Comparison of ENCODE assay signal across 1 cellular context in the genomic region with DNA sequence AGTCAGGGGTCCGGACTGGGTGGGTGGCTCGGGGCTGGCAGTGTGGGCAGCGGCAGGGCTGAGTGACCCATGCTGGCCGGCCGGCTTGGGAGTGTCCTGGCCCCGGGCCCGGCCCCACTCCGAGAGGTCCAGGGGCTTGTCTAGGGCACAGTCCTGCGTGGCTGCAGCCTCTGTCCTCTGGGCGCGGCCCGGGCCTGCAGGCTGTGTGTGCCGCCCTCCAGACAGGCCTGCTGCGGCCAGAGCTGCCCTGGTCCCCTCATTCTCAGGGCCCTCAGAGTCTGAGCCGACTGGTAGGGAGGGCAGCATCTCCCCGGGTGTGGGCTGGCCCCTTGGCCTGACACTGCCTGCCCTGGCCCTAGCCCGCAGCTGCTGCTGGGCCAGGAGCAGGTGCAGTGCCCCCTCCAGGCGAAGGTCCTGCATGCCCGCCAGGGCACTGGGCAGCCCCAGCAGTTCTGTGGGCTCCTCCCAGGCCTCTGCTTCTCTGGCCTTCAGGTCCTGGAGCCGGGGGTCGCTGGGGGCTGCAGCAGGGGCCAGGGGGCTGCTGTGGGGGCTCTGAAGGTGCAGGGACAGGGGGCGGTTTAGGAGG.
TF ChIP-seq lines count a peak whose summit lies in the region.

No MANE protein-coding gene starts in this region.

TF ChIP-seq in HepG2, 621 proteins besides CTCF, POLR2A, EP300 and RAD21 (continued from another document):
- TF ChIP-seq, protein P1, sequence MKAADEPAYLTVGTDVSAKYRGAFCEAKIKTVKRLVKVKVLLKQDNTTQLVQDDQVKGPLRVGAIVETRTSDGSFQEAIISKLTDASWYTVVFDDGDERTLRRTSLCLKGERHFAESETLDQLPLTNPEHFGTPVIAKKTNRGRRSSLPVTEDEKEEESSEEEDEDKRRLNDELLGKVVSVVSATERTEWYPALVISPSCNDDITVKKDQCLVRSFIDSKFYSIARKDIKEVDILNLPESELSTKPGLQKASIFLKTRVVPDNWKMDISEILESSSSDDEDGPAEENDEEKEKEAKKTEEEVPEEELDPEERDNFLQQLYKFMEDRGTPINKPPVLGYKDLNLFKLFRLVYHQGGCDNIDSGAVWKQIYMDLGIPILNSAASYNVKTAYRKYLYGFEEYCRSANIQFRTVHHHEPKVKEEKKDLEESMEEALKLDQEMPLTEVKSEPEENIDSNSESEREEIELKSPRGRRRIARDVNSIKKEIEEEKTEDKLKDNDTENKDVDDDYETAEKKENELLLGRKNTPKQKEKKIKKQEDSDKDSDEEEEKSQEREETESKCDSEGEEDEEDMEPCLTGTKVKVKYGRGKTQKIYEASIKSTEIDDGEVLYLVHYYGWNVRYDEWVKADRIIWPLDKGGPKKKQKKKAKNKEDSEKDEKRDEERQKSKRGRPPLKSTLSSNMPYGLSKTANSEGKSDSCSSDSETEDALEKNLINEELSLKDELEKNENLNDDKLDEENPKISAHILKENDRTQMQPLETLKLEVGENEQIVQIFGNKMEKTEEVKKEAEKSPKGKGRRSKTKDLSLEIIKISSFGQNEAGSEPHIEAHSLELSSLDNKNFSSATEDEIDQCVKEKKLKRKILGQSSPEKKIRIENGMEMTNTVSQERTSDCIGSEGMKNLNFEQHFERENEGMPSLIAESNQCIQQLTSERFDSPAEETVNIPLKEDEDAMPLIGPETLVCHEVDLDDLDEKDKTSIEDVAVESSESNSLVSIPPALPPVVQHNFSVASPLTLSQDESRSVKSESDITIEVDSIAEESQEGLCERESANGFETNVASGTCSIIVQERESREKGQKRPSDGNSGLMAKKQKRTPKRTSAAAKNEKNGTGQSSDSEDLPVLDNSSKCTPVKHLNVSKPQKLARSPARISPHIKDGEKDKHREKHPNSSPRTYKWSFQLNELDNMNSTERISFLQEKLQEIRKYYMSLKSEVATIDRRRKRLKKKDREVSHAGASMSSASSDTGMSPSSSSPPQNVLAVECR (CRISPR knock-in tag; IDR thresholded peaks at IDR 0.05; ENCODE audit: borderline replicate concordance) = no peak
- TF ChIP-seq RELA (CRISPR knock-in tag; IDR thresholded peaks at IDR 0.05) (peak; percentile 35; the same call in 1 of the 2 replicates), EZH2 (conservative IDR thresholded peaks at IDR 0.05; ENCODE audit: low read depth, low read length) (no peak), U2AF1 (optimal IDR thresholded peaks at IDR 0.05; ENCODE audit: low read depth, low read length) (no peak), ZNF781 (CRISPR knock-in tag; IDR thresholded peaks at IDR 0.05; ENCODE audit: borderline replicate concordance, not compliant biosample characterization) (no peak), NR2F6 (IDR thresholded peaks at IDR 0.05) (no peak), NR2F6 (CRISPR knock-in tag; IDR thresholded peaks at IDR 0.05) (no peak), ZNF567 (CRISPR knock-in tag; IDR thresholded peaks at IDR 0.05; ENCODE audit: borderline replicate concordance) (no peak), ZC3H4 (CRISPR knock-in tag; IDR thresholded peaks at IDR 0.05; ENCODE audit: borderline replicate concordance) (no peak), ZNF772 (CRISPR knock-in tag; IDR thresholded peaks at IDR 0.05) (0 out of 2 replicates have a peak, but pooled peaks have one; percentile 63), ZNF3 (CRISPR knock-in tag; IDR thresholded peaks at IDR 0.05) (no peak), SRF (IDR thresholded peaks at IDR 0.05; ENCODE audit: low read depth, low read length) (no peak), PHB2 (IDR thresholded peaks at IDR 0.05; ENCODE audit: partially characterized antibody) (no peak), BRCA1 (CRISPR knock-in tag; IDR thresholded peaks at IDR 0.05) (no peak), ZNF101 (CRISPR knock-in tag; IDR thresholded peaks at IDR 0.05; ENCODE audit: borderline replicate concordance, low read depth) (no peak), DNMT1 (CRISPR knock-in tag; IDR thresholded peaks at IDR 0.05) (no peak), NRL (CRISPR knock-in tag; IDR thresholded peaks at IDR 0.05; ENCODE audit: borderline replicate concordance) (no peak), ZFAT (CRISPR knock-in tag; conservative IDR thresholded peaks at IDR 0.05) (no peak), KDM5B (CRISPR knock-in tag; IDR thresholded peaks at IDR 0.05; ENCODE audit: borderline replicate concordance) (no peak), NFATC3 (CRISPR knock-in tag; IDR thresholded peaks at IDR 0.05) (no peak), MATR3 (CRISPR knock-in tag; IDR thresholded peaks at IDR 0.05) (0 out of 2 replicates have a peak, but pooled peaks have one; percentile 40), YEATS4 (CRISPR knock-in tag; IDR thresholded peaks at IDR 0.05; ENCODE audit: borderline replicate concordance) (0 out of 2 replicates have a peak, but pooled peaks have one; percentile 13)
- TF ChIP-seq, protein P2, sequence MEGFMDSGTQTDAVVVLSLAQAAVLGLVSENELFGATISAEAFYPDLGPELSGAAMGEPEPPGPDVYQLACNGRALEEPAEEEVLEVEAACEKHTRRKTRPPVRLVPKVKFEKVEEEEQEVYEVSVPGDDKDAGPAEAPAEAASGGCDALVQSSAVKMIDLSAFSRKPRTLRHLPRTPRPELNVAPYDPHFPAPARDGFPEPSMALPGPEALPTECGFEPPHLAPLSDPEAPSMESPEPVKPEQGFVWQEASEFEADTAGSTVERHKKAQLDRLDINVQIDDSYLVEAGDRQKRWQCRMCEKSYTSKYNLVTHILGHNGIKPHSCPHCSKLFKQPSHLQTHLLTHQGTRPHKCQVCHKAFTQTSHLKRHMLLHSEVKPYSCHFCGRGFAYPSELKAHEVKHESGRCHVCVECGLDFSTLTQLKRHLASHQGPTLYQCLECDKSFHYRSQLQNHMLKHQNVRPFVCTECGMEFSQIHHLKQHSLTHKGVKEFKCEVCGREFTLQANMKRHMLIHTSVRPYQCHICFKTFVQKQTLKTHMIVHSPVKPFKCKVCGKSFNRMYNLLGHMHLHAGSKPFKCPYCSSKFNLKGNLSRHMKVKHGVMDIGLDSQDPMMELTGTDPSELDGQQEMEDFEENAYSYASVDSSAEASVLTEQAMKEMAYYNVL (CRISPR knock-in tag; IDR thresholded peaks at IDR 0.05; ENCODE audit: borderline replicate concordance) = 0 out of 2 replicates have a peak, but pooled peaks have one; percentile 32
- TF ChIP-seq, protein P3, sequence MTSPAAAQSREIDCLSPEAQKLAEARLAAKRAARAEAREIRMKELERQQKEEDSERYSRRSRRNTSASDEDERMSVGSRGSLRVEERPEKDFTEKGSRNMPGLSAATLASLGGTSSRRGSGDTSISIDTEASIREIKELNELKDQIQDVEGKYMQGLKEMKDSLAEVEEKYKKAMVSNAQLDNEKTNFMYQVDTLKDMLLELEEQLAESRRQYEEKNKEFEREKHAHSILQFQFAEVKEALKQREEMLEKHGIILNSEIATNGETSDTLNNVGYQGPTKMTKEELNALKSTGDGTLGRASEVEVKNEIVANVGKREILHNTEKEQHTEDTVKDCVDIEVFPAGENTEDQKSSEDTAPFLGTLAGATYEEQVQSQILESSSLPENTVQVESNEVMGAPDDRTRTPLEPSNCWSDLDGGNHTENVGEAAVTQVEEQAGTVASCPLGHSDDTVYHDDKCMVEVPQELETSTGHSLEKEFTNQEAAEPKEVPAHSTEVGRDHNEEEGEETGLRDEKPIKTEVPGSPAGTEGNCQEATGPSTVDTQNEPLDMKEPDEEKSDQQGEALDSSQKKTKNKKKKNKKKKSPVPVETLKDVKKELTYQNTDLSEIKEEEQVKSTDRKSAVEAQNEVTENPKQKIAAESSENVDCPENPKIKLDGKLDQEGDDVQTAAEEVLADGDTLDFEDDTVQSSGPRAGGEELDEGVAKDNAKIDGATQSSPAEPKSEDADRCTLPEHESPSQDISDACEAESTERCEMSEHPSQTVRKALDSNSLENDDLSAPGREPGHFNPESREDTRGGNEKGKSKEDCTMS (CRISPR knock-in tag; conservative IDR thresholded peaks at IDR 0.05) = no peak
- TF ChIP-seq, protein P4, sequence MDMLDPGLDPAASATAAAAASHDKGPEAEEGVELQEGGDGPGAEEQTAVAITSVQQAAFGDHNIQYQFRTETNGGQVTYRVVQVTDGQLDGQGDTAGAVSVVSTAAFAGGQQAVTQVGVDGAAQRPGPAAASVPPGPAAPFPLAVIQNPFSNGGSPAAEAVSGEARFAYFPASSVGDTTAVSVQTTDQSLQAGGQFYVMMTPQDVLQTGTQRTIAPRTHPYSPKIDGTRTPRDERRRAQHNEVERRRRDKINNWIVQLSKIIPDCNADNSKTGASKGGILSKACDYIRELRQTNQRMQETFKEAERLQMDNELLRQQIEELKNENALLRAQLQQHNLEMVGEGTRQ (IDR thresholded peaks at IDR 0.05; ENCODE audit: low read depth, low read length) = no peak
- TF ChIP-seq, protein P4 (CRISPR knock-in tag; IDR thresholded peaks at IDR 0.05; ENCODE audit: borderline replicate concordance) = no peak
- TF ChIP-seq, protein P5, sequence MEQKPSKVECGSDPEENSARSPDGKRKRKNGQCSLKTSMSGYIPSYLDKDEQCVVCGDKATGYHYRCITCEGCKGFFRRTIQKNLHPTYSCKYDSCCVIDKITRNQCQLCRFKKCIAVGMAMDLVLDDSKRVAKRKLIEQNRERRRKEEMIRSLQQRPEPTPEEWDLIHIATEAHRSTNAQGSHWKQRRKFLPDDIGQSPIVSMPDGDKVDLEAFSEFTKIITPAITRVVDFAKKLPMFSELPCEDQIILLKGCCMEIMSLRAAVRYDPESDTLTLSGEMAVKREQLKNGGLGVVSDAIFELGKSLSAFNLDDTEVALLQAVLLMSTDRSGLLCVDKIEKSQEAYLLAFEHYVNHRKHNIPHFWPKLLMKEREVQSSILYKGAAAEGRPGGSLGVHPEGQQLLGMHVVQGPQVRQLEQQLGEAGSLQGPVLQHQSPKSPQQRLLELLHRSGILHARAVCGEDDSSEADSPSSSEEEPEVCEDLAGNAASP (CRISPR knock-in tag; IDR thresholded peaks at IDR 0.05; ENCODE audit: borderline replicate concordance) = no peak
